Comparison of ENCODE assay signal across 8 cellular contexts in the genomic region with DNA sequence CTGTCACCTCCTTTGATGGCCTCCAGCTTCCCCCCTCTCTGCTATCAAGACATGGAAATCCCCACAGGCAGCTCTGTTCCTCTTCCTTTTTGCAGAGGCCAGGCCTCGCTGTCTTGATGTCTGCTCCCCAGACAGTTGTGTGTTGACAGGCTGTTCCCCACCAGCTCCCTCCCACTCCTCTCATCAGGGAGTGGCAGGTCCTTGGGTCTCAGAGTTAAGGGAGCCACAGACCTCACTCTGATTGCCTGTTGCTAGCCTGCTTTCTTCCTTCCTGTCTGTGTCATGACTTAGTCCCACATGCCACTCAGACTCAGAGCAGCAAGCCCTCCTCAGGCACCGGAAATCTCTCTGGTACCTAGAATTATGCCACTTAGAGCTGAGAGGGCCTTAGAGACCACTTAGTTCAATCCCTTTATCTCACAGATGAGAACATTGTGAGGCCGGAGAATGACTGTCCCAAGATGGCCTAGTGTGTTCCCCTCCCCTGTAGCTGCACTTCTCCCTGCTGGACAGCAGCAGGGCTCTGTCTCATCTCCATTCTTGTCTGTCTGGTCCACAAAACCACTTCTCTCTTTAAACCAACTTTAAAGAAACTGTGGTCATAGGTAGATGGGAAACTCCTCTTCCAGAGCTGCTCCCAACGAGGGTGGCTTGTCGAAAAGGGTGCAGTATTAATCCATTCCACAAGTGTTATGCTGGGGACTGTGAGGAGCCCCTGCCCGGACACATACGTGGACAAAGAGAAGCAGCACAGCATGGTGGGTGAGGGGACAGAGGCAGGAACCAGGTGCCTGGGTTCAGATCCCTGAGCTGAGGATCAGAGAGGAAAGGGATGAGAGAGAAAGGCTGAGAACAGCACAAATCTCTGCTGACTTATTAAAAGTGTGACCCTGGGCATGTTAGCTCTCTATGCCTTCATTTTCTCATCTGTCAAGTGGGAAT. TPM values are rescaled to one million over a fixed set of nuclear protein-coding genes. Genes with fewer than 3 reads are reported as not detected.
DNase-seq lines count a peak whose midpoint lies in the region; ATAC-seq, FAIRE-seq and TF ChIP-seq lines count a peak whose summit lies in the region.

No MANE protein-coding gene starts in this region.

- H2BK15ac ChIP-seq in H1 (ENCODE audit: low read length) = no peak overlapping the region

- H3K79me2 ChIP-seq in H1 (ENCODE audit: control insufficient read depth in 1 of 2, insufficient read depth in 2 of 2, low read length in 2 of 2) (no peaks in the 10 kb centered on the region), hepatocyte (peaks cover 4% of the 10 kb centered on the region)

- no peaks in the 10 kb centered on the region for H3K9me2 ChIP-seq in hepatocyte (replicated peaks; ENCODE audit: insufficient read depth)

- H3K23ac ChIP-seq in H1 (ENCODE audit: insufficient read length) = no peak overlapping the region

- H3K27me3 ChIP-seq in H1 (replicated peaks in 1 of 4; ENCODE audit: control insufficient read depth in 3 of 4, extremely low read depth in 1 of 4, insufficient read depth in 3 of 4, low read length in 3 of 4) = no peaks in the 10 kb centered on the region
- H3K27me3 ChIP-seq in hepatocyte = no peaks in the 10 kb centered on the region

- no peaks in the 10 kb centered on the region for H3K9me3 ChIP-seq in H1 (ENCODE audit: insufficient read depth in 2 of 2, low read depth in 1 of 2, low read length in 1 of 2)
- H3K9me3 ChIP-seq in hepatocyte (ENCODE audit: low read depth) = no peaks in the 10 kb centered on the region

- H3K4me3 ChIP-seq in H1 (ENCODE audit: extremely low read depth in 1 of 4, insufficient read depth in 2 of 4, low read depth in 3 of 4, low read length in 4 of 4) (no peak overlapping the region), hepatocyte (no peak overlapping the region)

- WGBS in H1 (ENCODE audit: extremely low coverage in 1 of 2, insufficient coverage in 1 of 2, insufficient read length in 1 of 2, insufficient replicate concordance in 2 of 2, low coverage in 1 of 2, low lambda C conversion rate in 2 of 2, missing lambda C conversion rate in 1 of 2), 2 experiments = 90% methylated on average over 7 of the region's 7 CpGs; no CpG with 5 or more reads in 1 of the 2 experiments
- 68% methylated on average over 7 of the region's 7 CpGs for WGBS in hepatocyte (ENCODE audit: low lambda C conversion rate, missing lambda C conversion rate)

- no peak overlapping the region; the same call in 1 of the 2 replicates for H3K27ac ChIP-seq in H1 (ENCODE audit: low read depth, low read length)
- H3K27ac ChIP-seq in hepatocyte = no peak overlapping the region

- TF ChIP-seq EP300 in H1 (IDR thresholded peaks at IDR 0.05; ENCODE audit: borderline replicate concordance in 1 of 2, low read depth in 2 of 2, low read length in 2 of 2) = no peak

- no peak overlapping the region for H4K91ac ChIP-seq in H1 (replicated peaks; ENCODE audit: insufficient read length, low read length)

- no peak for TF ChIP-seq POLR2A in H1 (IDR thresholded peaks at IDR 0.05; ENCODE audit: control extremely low read depth in 1 of 2, low read depth in 2 of 2, low read length in 2 of 2)

- H4K20me1 ChIP-seq in H1 (replicated peaks in 1 of 2; ENCODE audit: control insufficient read depth in 1 of 2, insufficient read depth in 2 of 2, low read length in 2 of 2) (no peaks in the 10 kb centered on the region), hepatocyte (ENCODE audit: insufficient read depth, poor library complexity, severe bottlenecking) (no peaks in the 10 kb centered on the region)

- H3K23me2 ChIP-seq in H1 (ENCODE audit: low read depth, low read length) = no peaks in the 10 kb centered on the region

- DNase-seq in CMK (ENCODE audit: low read depth) (peak; percentile 90), H1 (ENCODE audit: low read depth in 1 of 2, low spot score in 2 of 2) (peak in 1 of 2 experiments; percentile 44), DMS53 treated with DMSO at 0.1 percent for 48 hours (lab: John Stamatoyannopoulos, UW; ENCODE audit: unreplicated experiment) (no peak), hepatocyte (ENCODE audit: low spot score) (no peak)
- DNase-seq in activated CD4-positive, alpha-beta T cell treated with anti-CD3 and anti-CD28 coated beads for 24 hours (ENCODE audit: low read depth in 2 of 2) = peak; percentile 28 to 43
- DNase-seq in stimulated activated CD4-positive, alpha-beta T cell treated with anti-CD3 and anti-CD28 coated beads, TNF-alpha, amount 100 ng/mL, for 48 hours (ENCODE audit: low read depth in 3 of 3) = peak; percentile 26 to 39 (median 38)

- H3K14ac ChIP-seq in H1 (ENCODE audit: insufficient read length) = no peak overlapping the region

- no peak for FAIRE-seq in H1 (lab: Jason Lieb, UNC)

- no peak for TF ChIP-seq CTCF in H1 (IDR thresholded peaks at IDR 0.05; ENCODE audit: control extremely low read depth in 1 of 3, insufficient read depth in 1 of 3, low read depth in 1 of 3, low read length in 3 of 3)
- no peak for TF ChIP-seq CTCF in hepatocyte (IDR thresholded peaks at IDR 0.05; ENCODE audit: poor library complexity)

- CTCF ChIA-PET in H1 (lab: Charles Lee; ENCODE audit: partially characterized antibody) = interaction anchor here (0.6 to 1.2 kb wide), 5 partner anchors 8 to 973 kb away, joined by 3 to 5 read pairs (median 3); a partner anchor contains a TSS

- no peak overlapping the region for H4K5ac ChIP-seq in H1 (ENCODE audit: insufficient read length, low read depth, low read length)

- no peak overlapping the region for H3K4me2 ChIP-seq in H1 (ENCODE audit: insufficient read depth in 1 of 2, low read depth in 2 of 2, low read length in 2 of 2)
- H3K4me2 ChIP-seq in hepatocyte = no peak overlapping the region

- H2BK120ac ChIP-seq in H1 (replicated peaks; ENCODE audit: low read depth, low read length) = no peak overlapping the region

- H3K56ac ChIP-seq in H1 (replicated peaks; ENCODE audit: insufficient read length, low read depth, low read length) = no peak overlapping the region

- POLR2A ChIA-PET in H1 (lab: Charles Lee; ENCODE audit: partially characterized antibody) = interaction anchor here (0.9 kb wide), 1 partner anchor 349 kb away, joined by 4 read pairs; a partner anchor contains a TSS

- H2AFZ ChIP-seq in H1 (ENCODE audit: low read length) (no peak overlapping the region), hepatocyte (no peak overlapping the region)

- H2BK5ac ChIP-seq in H1 (ENCODE audit: low read depth, low read length) = no peak overlapping the region

- H3K79me1 ChIP-seq in H1 (ENCODE audit: low read depth, low read length) = no peaks in the 10 kb centered on the region

- H3K18ac ChIP-seq in H1 (ENCODE audit: extremely low read depth, low read length) = no peak overlapping the region

- H2AK5ac ChIP-seq in H1 (ENCODE audit: low read depth, low read length) = 0 out of 2 replicates have a peak overlapping the region, but pooled peaks have one; percentile 14

- TF ChIP-seq RAD21 in H1 (IDR thresholded peaks at IDR 0.05 in 1 of 2, conservative IDR thresholded peaks at IDR 0.05 in 1 of 2; ENCODE audit: low read depth in 2 of 2, low read length in 2 of 2) = no peak

- H3K4ac ChIP-seq in H1 (replicated peaks; ENCODE audit: insufficient read length, low read depth, low read length) = no peak overlapping the region

- H2BK12ac ChIP-seq in H1 (ENCODE audit: low read depth, low read length) = peak overlapping the region; percentile 1; the same call in 1 of the 2 replicates

- H3K36me3 ChIP-seq in H1 (ENCODE audit: control insufficient read depth in 2 of 4, insufficient read depth in 4 of 4, low read length in 3 of 4) (no peaks in the 10 kb centered on the region), hepatocyte (replicated peaks; ENCODE audit: insufficient read depth, low read depth) (no peaks in the 10 kb centered on the region)

- H3K4me1 ChIP-seq in H1 (replicated peaks in 1 of 4; ENCODE audit: control insufficient read depth in 3 of 4, insufficient read depth in 4 of 4, low read length in 3 of 4) (peaks cover 5 to 16% (median 7%) of the 10 kb centered on the region in 4 experiments), hepatocyte (ENCODE audit: insufficient read depth) (peaks cover 17% of the 10 kb centered on the region)

- ATAC-seq in GM19455 (IDR thresholded peaks at IDR 0.05; ENCODE audit: unreplicated experiment) = peak; percentile 45
- peak; percentile 40 for ATAC-seq in HG03558 (IDR thresholded peaks at IDR 0.05; ENCODE audit: extremely low read depth, unreplicated experiment)

- no peak overlapping the region for H3K9ac ChIP-seq in H1 (replicated peaks in 1 of 4; ENCODE audit: extremely low read depth in 1 of 4, low read depth in 3 of 4, low read length in 3 of 4)

- H4K8ac ChIP-seq in H1 (ENCODE audit: extremely low read depth, insufficient read depth, low read length) = no peak overlapping the region

- no peak overlapping the region for H2BK20ac ChIP-seq in H1 (ENCODE audit: low read length)

TF ChIP-seq in H1, 55 proteins besides CTCF, POLR2A, EP300 and RAD21:
- no peak for TF ChIP-seq BCL11A (IDR thresholded peaks at IDR 0.05; ENCODE audit: low read depth in 2 of 2, low read length in 2 of 2)
- TF ChIP-seq PHF8 (conservative IDR thresholded peaks at IDR 0.05; ENCODE audit: low read depth, low read length) = no peak
- no peak for TF ChIP-seq NRF1 (IDR thresholded peaks at IDR 0.05; ENCODE audit: low read depth, low read length)
- no peak for TF ChIP-seq SIX5 (IDR thresholded peaks at IDR 0.05; ENCODE audit: low read depth, low read length)
- TF ChIP-seq HDAC2 (IDR thresholded peaks at IDR 0.05; ENCODE audit: borderline replicate concordance in 1 of 2, low read depth in 2 of 2, low read length in 2 of 2) = no peak
TF ChIP-seq in H1: peak in this region for 0.

RNA-seq across cellular contexts. Expression of a gene that starts 4.2 kb away (rescaled TPM):
- 5.2 and 6.3 TPM in 2 replicates for total RNA-seq in H1 (2021; fragmentation: NEBNext Ultra II Directional; extraction: Animal tissue kit (Norgen Biotek cat#: 25700))
- polyA plus RNA-seq in H1 (2011; rRNA removed) = 4.0 and 10.9 TPM in 2 replicates
- polyA plus RNA-seq in H1 (2011; cell fraction: cytosol; rRNA removed) = 3.2 TPM
- 12.0 TPM for polyA plus RNA-seq in H1 (2011; cell fraction: nucleus; rRNA removed)
- polyA plus RNA-seq in H1 (2012, experiment 1 of 2) = 2.7 to 4.5 TPM (median 3.3 TPM) in 4 replicates
- polyA plus RNA-seq in H1 (2012, experiment 2 of 2) = 1.6 TPM
- 2.7 TPM for polyA plus RNA-seq in H1 (2013, experiment 1 of 2)
- 2.3 TPM for polyA plus RNA-seq in H1 (2013, experiment 2 of 2)
- polyA minus RNA-seq in H1 (2011; rRNA and poly(A)+ RNA removed) = 7.4 and 11.1 TPM in 2 replicates
- 2.5 TPM for polyA minus RNA-seq in H1 (2011; cell fraction: cytosol; rRNA and poly(A)+ RNA removed)
- polyA minus RNA-seq in H1 (2011; cell fraction: nucleus; rRNA and poly(A)+ RNA removed) = 38.5 TPM
- total RNA-seq in hepatocyte = 3.4 and 4.1 TPM in 2 replicates
- 1.8 and 3.6 TPM in 2 replicates for polyA plus RNA-seq in hepatocyte

Comparison
In these comparisons a context has a peak if more than half of its experiments do, and no peak if none do; other contexts are left out.
1. DNase-seq: peak in CMK (single experiment), activated CD4-positive, alpha-beta T cell treated with anti-CD3 and anti-CD28 coated beads for 24 hours (2 of 2) and stimulated activated CD4-positive, alpha-beta T cell treated with anti-CD3 and anti-CD28 coated beads, TNF-alpha, amount 100 ng/mL, for 48 hours (3 of 3); none in DMS53 treated with DMSO at 0.1 percent for 48 hours (single experiment) and hepatocyte (single experiment).